ENCODE assay signal across 1 cellular context in genomic region chr9:121233906-121234901, GRCh38.
TF ChIP-seq lines count a peak whose summit lies in the region.

No MANE protein-coding gene starts in this region.

TF ChIP-seq in endothelial cell of umbilical vein, 7 proteins besides CTCF, POLR2A, EP300 and RAD21:
- TF ChIP-seq MAX (IDR thresholded peaks at IDR 0.05; ENCODE audit: insufficient read depth, insufficient read length) (no peak), MYC (IDR thresholded peaks at IDR 0.05; ENCODE audit: low read depth, low read length) (no peak), JUN (IDR thresholded peaks at IDR 0.05; ENCODE audit: borderline replicate concordance, insufficient read depth, insufficient read length, low read depth) (no peak), FOS (IDR thresholded peaks at IDR 0.05; ENCODE audit: borderline replicate concordance, insufficient read depth, low read length) (no peak), GATA2 (IDR thresholded peaks at IDR 0.05; ENCODE audit: insufficient read depth, insufficient read length, low read depth, low read length) (no peak), POLR2AphosphoS5 (IDR thresholded peaks at IDR 0.05; ENCODE audit: insufficient read depth, low read depth, low read length) (no peak), EZH2 (IDR thresholded peaks at IDR 0.05; ENCODE audit: borderline replicate concordance, low read depth, low read length, severe bottlenecking) (no peak)
